ENCODE assay signal across 15 cellular contexts in genomic region chr6:56550307-56550706, GRCh38.
A peak's percentile ranks its signal among the peaks of the same experiment; 100 is the strongest.
DNase-seq lines count a peak whose midpoint lies in the region; ATAC-seq and TF ChIP-seq lines count a peak whose summit lies in the region.
"Had no signal": no experiment of that assay in that cellular context is flagged by ENCODE, and none has a peak within 500 bp of the region (broad histone marks: within the 10 kb centered on the region; RNA-seq: fewer than 3 reads in every experiment).

No MANE protein-coding gene starts in this region.

- no peak for TF ChIP-seq POLR2A in adrenal gland (IDR thresholded peaks at IDR 0.05)

- H3K4me1 Mint-ChIP-seq in HFFc6 (ENCODE audit: low read depth), result peaks cover 79% of the 10 kb centered on the region
- H3K4me1 Mint-ChIP-seq in stimulated activated effector memory CD8-positive, alpha-beta T cell treated with anti-CD3 and anti-CD28 coated beads, Interleukin-12 subunit alpha, Interleukin-12 subunit beta, amount 100 ng/mL, for 72 hours, result no peaks in the 10 kb centered on the region
- H3K4me1 Mint-ChIP-seq: activated CD4-positive, alpha-beta T cell treated with anti-CD3 and anti-CD28 coated beads, Interleukin-2, amount 10 ng/mL, durations not matched to agents 7 days and 5 days; activated naive CD8-positive, alpha-beta T cell treated with anti-CD3 and anti-CD28 coated beads, Interleukin-2, amount 50 U/mL, for 24 hours; stimulated activated naive B cell treated with anti-CD40 and anti-IgM and Interleukin-4, amounts not matched to agents 10 μg/mL and 1 μg/mL and 100 μg/mL, for 72 hours had no signal

- H3K9me3 ChIP-seq in skeletal muscle satellite cell (replicated peaks; ENCODE audit: low read length) (no peaks in the 10 kb centered on the region), adrenal gland (replicated peaks in 1 of 3) (no peaks in the 10 kb centered on the region)

- H3K4me3 ChIP-seq in fibroblast of villous mesenchyme (ENCODE audit: low read depth, low read length), result peak overlapping the region; percentile 19
- no peak overlapping the region for H3K4me3 ChIP-seq in skeletal muscle satellite cell (ENCODE audit: low read length)
- peak overlapping the region in 1 of 4 donors; percentile 16 for H3K4me3 ChIP-seq in adrenal gland

- H3K27me3 ChIP-seq in skeletal muscle satellite cell (ENCODE audit: control insufficient read depth, insufficient read depth, low read length) (no peaks in the 10 kb centered on the region), adrenal gland (no peaks in the 10 kb centered on the region)

- H3K36me3 ChIP-seq in skeletal muscle satellite cell (ENCODE audit: insufficient read depth, low read length) (peaks cover 56% of the 10 kb centered on the region), adrenal gland (replicated peaks in 1 of 2) (peaks cover 0 to 7% of the 10 kb centered on the region in 2 donors)

- H3K4me3 Mint-ChIP-seq in HFFc6, result peak overlapping the region; percentile 69
- H3K4me3 Mint-ChIP-seq in stimulated activated effector memory CD8-positive, alpha-beta T cell treated with anti-CD3 and anti-CD28 coated beads, Interleukin-12 subunit alpha, Interleukin-12 subunit beta, amount 100 ng/mL, for 72 hours, result no peak overlapping the region
- H3K4me3 Mint-ChIP-seq: activated CD4-positive, alpha-beta T cell treated with anti-CD3 and anti-CD28 coated beads, Interleukin-2, amount 10 ng/mL, durations not matched to agents 7 days and 5 days; activated naive CD8-positive, alpha-beta T cell treated with anti-CD3 and anti-CD28 coated beads, Interleukin-2, amount 50 U/mL, for 24 hours; activated T-cell treated with anti-CD3 and anti-CD28 coated beads, Interleukin-2, amount 50 U/mL, for 4 hours; CD4-positive, alpha-beta memory T cell; stimulated activated naive B cell treated with anti-CD40 and anti-IgM and Interleukin-4, amounts not matched to agents 10 μg/mL and 1 μg/mL and 100 μg/mL, for 72 hours had no signal

- WGBS in adrenal gland, 4 donors, result 23 to 32% (median 30%) methylated on average over 2 of the region's 2 CpGs

- intact Hi-C loops in adrenal gland (cut with DNase I), result no loop called here

- no peak for DNase-seq in HFFc6
- peak; percentile 46 for DNase-seq in OCI-M1 (lab: John Stamatoyannopoulos, UW)
- DNase-seq in fibroblast of villous mesenchyme (ENCODE audit: low read depth), result peak; percentile 44
- DNase-seq in adrenal gland, result no peak
- no peak for DNase-seq in stimulated activated effector memory CD8-positive, alpha-beta T cell treated with anti-CD3 and anti-CD28 coated beads, Interleukin-12 subunit alpha, Interleukin-12 subunit beta, amount 100 ng/mL, for 72 hours (ENCODE audit: low spot score in 2 of 2)
- DNase-seq in AG20443 (ENCODE audit: low spot score), result no peak
- DNase-seq: activated CD4-positive, alpha-beta T cell treated with anti-CD3 and anti-CD28 coated beads, Interleukin-2, amount 10 ng/mL, durations not matched to agents 7 days and 5 days; activated naive CD8-positive, alpha-beta T cell treated with anti-CD3 and anti-CD28 coated beads, Interleukin-2, amount 50 U/mL, for 24 hours; activated T-cell treated with anti-CD3 and anti-CD28 coated beads, Interleukin-2, amount 50 U/mL, for 4 hours; CD4-positive, alpha-beta memory T cell; NCI-H1694; NCI-H524; stimulated activated naive B cell treated with anti-CD40 and anti-IgM and Interleukin-4, amounts not matched to agents 10 μg/mL and 1 μg/mL and 100 μg/mL, for 72 hours had no signal

- no peak overlapping the region for H3K9ac ChIP-seq in skeletal muscle satellite cell (ENCODE audit: low read depth, low read length)

- H3K4me2 ChIP-seq in skeletal muscle satellite cell (ENCODE audit: low read length), result peak overlapping the region; percentile 41

- H3K27ac Mint-ChIP-seq in HFFc6, result peak overlapping the region; percentile 71; the same call in 1 of the 2 replicates
- no peak overlapping the region for H3K27ac Mint-ChIP-seq in stimulated activated effector memory CD8-positive, alpha-beta T cell treated with anti-CD3 and anti-CD28 coated beads, Interleukin-12 subunit alpha, Interleukin-12 subunit beta, amount 100 ng/mL, for 72 hours
- H3K27ac Mint-ChIP-seq: activated CD4-positive, alpha-beta T cell treated with anti-CD3 and anti-CD28 coated beads, Interleukin-2, amount 10 ng/mL, durations not matched to agents 7 days and 5 days; activated naive CD8-positive, alpha-beta T cell treated with anti-CD3 and anti-CD28 coated beads, Interleukin-2, amount 50 U/mL, for 24 hours; CD4-positive, alpha-beta memory T cell; stimulated activated naive B cell treated with anti-CD40 and anti-IgM and Interleukin-4, amounts not matched to agents 10 μg/mL and 1 μg/mL and 100 μg/mL, for 72 hours had no signal

- ATAC-seq in GM18511 (IDR thresholded peaks at IDR 0.05; ENCODE audit: unreplicated experiment), result no peak
- no peak for ATAC-seq in stimulated activated effector memory CD8-positive, alpha-beta T cell treated with anti-CD3 and anti-CD28 coated beads, Interleukin-12 subunit alpha, Interleukin-12 subunit beta, amount 100 ng/mL, for 72 hours
- ATAC-seq: activated naive CD8-positive, alpha-beta T cell treated with anti-CD3 and anti-CD28 coated beads, Interleukin-2, amount 50 U/mL, for 24 hours; activated T-cell treated with anti-CD3 and anti-CD28 coated beads, Interleukin-2, amount 50 U/mL, for 4 hours; stimulated activated naive B cell treated with anti-CD40 and anti-IgM and Interleukin-4, amounts not matched to agents 10 μg/mL and 1 μg/mL and 100 μg/mL, for 72 hours had no signal

- no peaks in the 10 kb centered on the region for H3K9me3 Mint-ChIP-seq in HFFc6
- H3K9me3 Mint-ChIP-seq in stimulated activated effector memory CD8-positive, alpha-beta T cell treated with anti-CD3 and anti-CD28 coated beads, Interleukin-12 subunit alpha, Interleukin-12 subunit beta, amount 100 ng/mL, for 72 hours, result no peaks in the 10 kb centered on the region
- H3K9me3 Mint-ChIP-seq: activated CD4-positive, alpha-beta T cell treated with anti-CD3 and anti-CD28 coated beads, Interleukin-2, amount 10 ng/mL, durations not matched to agents 7 days and 5 days; activated naive CD8-positive, alpha-beta T cell treated with anti-CD3 and anti-CD28 coated beads, Interleukin-2, amount 50 U/mL, for 24 hours; activated T-cell treated with anti-CD3 and anti-CD28 coated beads, Interleukin-2, amount 50 U/mL, for 4 hours; CD4-positive, alpha-beta memory T cell; stimulated activated naive B cell treated with anti-CD40 and anti-IgM and Interleukin-4, amounts not matched to agents 10 μg/mL and 1 μg/mL and 100 μg/mL, for 72 hours had no signal

- H3K27ac ChIP-seq in adrenal gland, result peak overlapping the region in 1 of 5 donors; percentile 38

- peaks cover 42% of the 10 kb centered on the region for H3K36me3 Mint-ChIP-seq in HFFc6 (ENCODE audit: low read depth)
- no peaks in the 10 kb centered on the region for H3K36me3 Mint-ChIP-seq in stimulated activated effector memory CD8-positive, alpha-beta T cell treated with anti-CD3 and anti-CD28 coated beads, Interleukin-12 subunit alpha, Interleukin-12 subunit beta, amount 100 ng/mL, for 72 hours
- H3K36me3 Mint-ChIP-seq: CD4-positive, alpha-beta memory T cell; stimulated activated naive B cell treated with anti-CD40 and anti-IgM and Interleukin-4, amounts not matched to agents 10 μg/mL and 1 μg/mL and 100 μg/mL, for 72 hours had no signal

- peaks cover 9% of the 10 kb centered on the region for H3K27me3 Mint-ChIP-seq in HFFc6 (ENCODE audit: insufficient read depth)
- H3K27me3 Mint-ChIP-seq: activated CD4-positive, alpha-beta T cell treated with anti-CD3 and anti-CD28 coated beads, Interleukin-2, amount 10 ng/mL, durations not matched to agents 7 days and 5 days; activated naive CD8-positive, alpha-beta T cell treated with anti-CD3 and anti-CD28 coated beads, Interleukin-2, amount 50 U/mL, for 24 hours; stimulated activated naive B cell treated with anti-CD40 and anti-IgM and Interleukin-4, amounts not matched to agents 10 μg/mL and 1 μg/mL and 100 μg/mL, for 72 hours had no signal

- H3K4me1 ChIP-seq in skeletal muscle satellite cell (ENCODE audit: control insufficient read depth, insufficient read depth, low read length) (peaks cover 9% of the 10 kb centered on the region), adrenal gland (replicated peaks in 1 of 2) (peaks cover 18 to 34% of the 10 kb centered on the region in 2 donors)

- TF ChIP-seq CTCF in HFFc6 (IDR thresholded peaks at IDR 0.05) (no peak), fibroblast of villous mesenchyme (IDR thresholded peaks at IDR 0.05; ENCODE audit: insufficient read depth, low read depth, low read length) (no peak), adrenal gland (IDR thresholded peaks at IDR 0.05) (no peak)

Comparison
In these comparisons a context has a peak if more than half of its experiments do, and no peak if none do; other contexts are left out.
1. DNase-seq: peak in OCI-M1 (single experiment) and fibroblast of villous mesenchyme (single experiment); none in HFFc6 (single experiment), adrenal gland (0 of 7), stimulated activated effector memory CD8-positive, alpha-beta T cell treated with anti-CD3 and anti-CD28 coated beads, Interleukin-12 subunit alpha, Interleukin-12 subunit beta, amount 100 ng/mL, for 72 hours (0 of 2) and AG20443 (single experiment).